In the genomic region with DNA sequence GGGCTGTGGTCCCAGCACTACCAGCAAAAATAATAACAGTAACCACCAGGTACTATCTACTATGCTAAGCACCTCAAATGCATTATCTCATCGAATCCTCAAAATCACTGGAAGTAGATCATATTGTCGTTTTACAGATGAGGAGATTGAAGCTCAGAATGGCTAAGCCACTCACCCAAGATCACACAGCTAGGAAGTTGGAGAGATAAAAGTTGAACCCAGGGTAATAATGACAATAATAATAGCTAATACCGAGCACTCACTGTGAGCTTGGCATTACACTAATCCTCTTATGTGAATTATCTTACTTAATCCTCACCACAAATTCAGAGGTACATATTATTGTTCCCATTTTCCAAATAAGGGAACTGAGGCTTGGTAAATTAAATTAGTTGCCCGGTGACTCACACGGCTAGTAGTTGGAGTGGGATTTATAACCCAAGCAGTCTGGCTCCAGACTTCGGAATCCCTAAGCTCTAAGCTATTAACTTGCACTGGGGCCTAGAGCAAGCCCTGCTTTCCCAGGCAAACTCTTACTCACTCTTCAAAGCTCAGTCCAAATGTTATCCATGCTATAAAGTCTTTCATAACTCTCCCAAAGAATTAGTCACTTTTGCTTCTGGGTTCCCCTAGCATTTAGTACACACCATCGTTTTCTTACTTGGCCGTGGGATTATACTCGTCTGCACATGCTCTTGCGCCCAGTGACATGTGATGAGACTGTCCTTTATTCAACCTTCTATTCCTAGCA, we compare ENCODE assay signal across 12 cellular contexts. TPM values are rescaled to one million over a fixed set of nuclear protein-coding genes. Genes with fewer than 3 reads are reported as not detected.
DNase-seq lines count a peak whose midpoint lies in the region; ATAC-seq and TF ChIP-seq lines count a peak whose summit lies in the region.
"Had no signal": no experiment of that assay in that cellular context is flagged by ENCODE, and none has a peak within 500 bp of the region (broad histone marks: within the 10 kb centered on the region; RNA-seq: fewer than 3 reads in every experiment).

No MANE protein-coding gene starts in this region.

- DNase-seq in EH (ENCODE audit: low read depth), result peak; percentile 100
- DNase-seq in SK-MEL-5 (ENCODE audit: low read depth, low spot score), result peak; percentile 22
- peak; percentile 77 for DNase-seq in fibroblast of gingiva (ENCODE audit: low read depth)
- peak; percentile 99 for DNase-seq in osteoblast (ENCODE audit: insufficient read length, low spot score, missing footprints)
- DNase-seq in NOMO-1 (lab: John Stamatoyannopoulos, UW; ENCODE audit: unreplicated experiment in 2 of 2), result no peak
- no peak for DNase-seq in CD4-positive, alpha-beta T cell
- DNase-seq in activated CD8-positive, alpha-beta memory T cell treated with anti-CD3 and anti-CD28 coated beads, Interleukin-2, amount 50 U/mL, for 48 hours, result no peak
- DNase-seq in activated T-helper 2 cell treated with anti-CD3 and anti-CD28 coated beads, Interferon-gamma antibody, Interleukin-2, Interleukin-4, amounts not matched to agents 10 μg/mL and 5 μg/mL and 100 μg/mL, durations not matched to agents 14 hours and 24 hours and 36 hours (ENCODE audit: low spot score), result no peak
- DNase-seq: DMS153, NCI-H2081 treated with DMSO at 0.1 percent for 48 hours, T-helper 17 cell had no signal

- no peaks in the 10 kb centered on the region for H3K9me3 ChIP-seq in osteoblast (ENCODE audit: low read depth, low read length)
- H3K9me3 ChIP-seq in CD4-positive, alpha-beta T cell (ENCODE audit: control insufficient read depth, low read length), result no peaks in the 10 kb centered on the region

- H3K27me3 ChIP-seq in osteoblast (ENCODE audit: insufficient read depth, low read length), result no peaks in the 10 kb centered on the region
- H3K27me3 ChIP-seq in CD4-positive, alpha-beta T cell (ENCODE audit: control insufficient read depth, insufficient read depth, low read length), result peaks cover 36% of the 10 kb centered on the region

- intact Hi-C loops in CD4-positive, alpha-beta T cell (cut with DNase I, micrococcal nuclease), result no loop called here
- intact Hi-C loops in activated T-helper 2 cell treated with anti-CD3 and anti-CD28 coated beads, Interferon-gamma antibody, Interleukin-2, Interleukin-4, amounts not matched to agents 10 μg/mL and 5 μg/mL and 100 μg/mL, durations not matched to agents 14 hours and 24 hours and 36 hours (cut with micrococcal nuclease), result no loop called here

- no peaks in the 10 kb centered on the region for H3K79me2 ChIP-seq in osteoblast (ENCODE audit: insufficient read depth, low read length)

- H3K27ac Mint-ChIP-seq in CD4-positive, alpha-beta T cell, result no peak overlapping the region
- no peak overlapping the region for H3K27ac Mint-ChIP-seq in activated T-helper 2 cell treated with anti-CD3 and anti-CD28 coated beads, Interferon-gamma antibody, Interleukin-2, Interleukin-4, amounts not matched to agents 10 μg/mL and 5 μg/mL and 100 μg/mL, durations not matched to agents 14 hours and 24 hours and 36 hours
- H3K27ac Mint-ChIP-seq: activated naive CD4-positive, alpha-beta T cell treated with anti-CD3 and anti-CD28 coated beads, Interleukin-2, amount 50 U/mL, for 24 hours; T-helper 17 cell had no signal

- no peak overlapping the region for H3K4me3 Mint-ChIP-seq in CD4-positive, alpha-beta T cell
- no peak overlapping the region for H3K4me3 Mint-ChIP-seq in activated T-helper 2 cell treated with anti-CD3 and anti-CD28 coated beads, Interferon-gamma antibody, Interleukin-2, Interleukin-4, amounts not matched to agents 10 μg/mL and 5 μg/mL and 100 μg/mL, durations not matched to agents 14 hours and 24 hours and 36 hours (ENCODE audit: low read depth)
- H3K4me3 Mint-ChIP-seq: activated naive CD4-positive, alpha-beta T cell treated with anti-CD3 and anti-CD28 coated beads, Interleukin-2, amount 50 U/mL, for 24 hours; T-helper 17 cell had no signal

- peaks cover 3% of the 10 kb centered on the region for H3K36me3 ChIP-seq in osteoblast (ENCODE audit: insufficient read depth, low read length)

- H3K4me2 ChIP-seq in osteoblast (ENCODE audit: insufficient read depth, low read length), result peak overlapping the region; percentile 38

- no peak for TF ChIP-seq CTCF in osteoblast (IDR thresholded peaks at IDR 0.05; ENCODE audit: extremely low read depth, low read depth, low read length)
- no peak for TF ChIP-seq CTCF in CD4-positive, alpha-beta T cell (IDR thresholded peaks at IDR 0.05)

- in situ Hi-C loops in SK-MEL-5 (cut with HindIII; ENCODE audit: low pct_unique_long_range_greater_than_20kb, low sequenced_read_pairs), result no loop called here

- H3K4me3 ChIP-seq in osteoblast (ENCODE audit: insufficient read depth, low read length), result no peak overlapping the region

- H3K27me3 Mint-ChIP-seq in CD4-positive, alpha-beta T cell, result peaks cover 35% of the 10 kb centered on the region
- peaks cover 24% of the 10 kb centered on the region for H3K27me3 Mint-ChIP-seq in activated T-helper 2 cell treated with anti-CD3 and anti-CD28 coated beads, Interferon-gamma antibody, Interleukin-2, Interleukin-4, amounts not matched to agents 10 μg/mL and 5 μg/mL and 100 μg/mL, durations not matched to agents 14 hours and 24 hours and 36 hours (ENCODE audit: low read depth)

- H3K4me1 Mint-ChIP-seq in CD4-positive, alpha-beta T cell (ENCODE audit: low read depth), result no peaks in the 10 kb centered on the region
- no peaks in the 10 kb centered on the region for H3K4me1 Mint-ChIP-seq in activated T-helper 2 cell treated with anti-CD3 and anti-CD28 coated beads, Interferon-gamma antibody, Interleukin-2, Interleukin-4, amounts not matched to agents 10 μg/mL and 5 μg/mL and 100 μg/mL, durations not matched to agents 14 hours and 24 hours and 36 hours (ENCODE audit: low read depth)
- H3K4me1 Mint-ChIP-seq: activated naive CD4-positive, alpha-beta T cell treated with anti-CD3 and anti-CD28 coated beads, Interleukin-2, amount 50 U/mL, for 24 hours had no signal

- H2AFZ ChIP-seq in osteoblast (ENCODE audit: low read length), result no peak overlapping the region

- CTCF ChIA-PET in CD4-positive, alpha-beta T cell (lab: Charles Lee), result no interaction called here

- H3K4me1 ChIP-seq in osteoblast (ENCODE audit: insufficient read depth, low read length), result peaks cover 45% of the 10 kb centered on the region

- no peaks in the 10 kb centered on the region for H4K20me1 ChIP-seq in osteoblast (ENCODE audit: insufficient read depth, low read length)

- H3K27ac ChIP-seq in osteoblast (ENCODE audit: low read depth, low read length), result peak overlapping the region; percentile 91
- no peak overlapping the region for H3K27ac ChIP-seq in CD4-positive, alpha-beta T cell (ENCODE audit: low read depth, low read length)

- no peaks in the 10 kb centered on the region for H3K9me3 Mint-ChIP-seq in CD4-positive, alpha-beta T cell
- H3K9me3 Mint-ChIP-seq in activated T-helper 2 cell treated with anti-CD3 and anti-CD28 coated beads, Interferon-gamma antibody, Interleukin-2, Interleukin-4, amounts not matched to agents 10 μg/mL and 5 μg/mL and 100 μg/mL, durations not matched to agents 14 hours and 24 hours and 36 hours, result no peaks in the 10 kb centered on the region
- H3K9me3 Mint-ChIP-seq: activated naive CD4-positive, alpha-beta T cell treated with anti-CD3 and anti-CD28 coated beads, Interleukin-2, amount 50 U/mL, for 24 hours had no signal

- POLR2A ChIA-PET in CD4-positive, alpha-beta T cell (lab: Charles Lee), result no interaction called here

- no peak for ATAC-seq in CD4-positive, alpha-beta T cell (ENCODE audit: poor library complexity)
- ATAC-seq: T-helper 17 cell had no signal

- no peaks in the 10 kb centered on the region for H3K36me3 Mint-ChIP-seq in CD4-positive, alpha-beta T cell (ENCODE audit: low read depth)
- no peaks in the 10 kb centered on the region for H3K36me3 Mint-ChIP-seq in activated T-helper 2 cell treated with anti-CD3 and anti-CD28 coated beads, Interferon-gamma antibody, Interleukin-2, Interleukin-4, amounts not matched to agents 10 μg/mL and 5 μg/mL and 100 μg/mL, durations not matched to agents 14 hours and 24 hours and 36 hours (ENCODE audit: low read depth)
- H3K36me3 Mint-ChIP-seq: activated naive CD4-positive, alpha-beta T cell treated with anti-CD3 and anti-CD28 coated beads, Interleukin-2, amount 50 U/mL, for 24 hours had no signal

RNA-seq across cellular contexts. Expression of gene ARSI, which starts 3.8 kb away (rescaled TPM):
- not detected in 2 replicates for total RNA-seq in SK-MEL-5 (2014; rRNA removed; shearing (Covaris generic))
- 0.21 TPM in 1 of 2 replicates, not detected in the other for polyA plus RNA-seq in SK-MEL-5 (2015; cell fraction: cytosol; rRNA removed)
- polyA plus RNA-seq in SK-MEL-5 (2015; cell fraction: nucleus; rRNA removed), result not detected in 2 replicates
- 4.7 and 6.5 TPM in 2 replicates for total RNA-seq in osteoblast
- under 1 TPM; 0.22 to 0.56 TPM for total RNA-seq in CD4-positive, alpha-beta T cell
- not detected in 2 replicates for total RNA-seq in activated T-helper 2 cell treated with anti-CD3 and anti-CD28 coated beads, Interferon-gamma antibody, Interleukin-2, Interleukin-4, amounts not matched to agents 10 μg/mL and 5 μg/mL and 100 μg/mL, durations not matched to agents 14 hours and 24 hours and 36 hours
- total RNA-seq: T-helper 17 cell had no signal

RNA-seq across cellular contexts. Expression of gene CAMK2A, which starts 9.3 kb away (rescaled TPM):
- not detected in 2 replicates for total RNA-seq in SK-MEL-5 (2014; rRNA removed; shearing (Covaris generic))
- polyA plus RNA-seq in SK-MEL-5 (2015; cell fraction: cytosol; rRNA removed), result 0.12 TPM in 1 of 2 replicates, not detected in the other
- polyA plus RNA-seq in SK-MEL-5 (2015; cell fraction: nucleus; rRNA removed), result 0.43 TPM in 1 of 2 replicates, not detected in the other
- total RNA-seq in osteoblast, result 0.36 and 0.88 TPM in 2 replicates
- under 1 TPM; 0.05 to 0.22 TPM for total RNA-seq in CD4-positive, alpha-beta T cell
- not detected in 2 replicates for total RNA-seq in activated T-helper 2 cell treated with anti-CD3 and anti-CD28 coated beads, Interferon-gamma antibody, Interleukin-2, Interleukin-4, amounts not matched to agents 10 μg/mL and 5 μg/mL and 100 μg/mL, durations not matched to agents 14 hours and 24 hours and 36 hours
- total RNA-seq: T-helper 17 cell had no signal

RNA-seq across cellular contexts. Expression of gene TCOF1, which starts 58.6 kb away (rescaled TPM):
- 20.8 and 25.7 TPM in 2 replicates for total RNA-seq in SK-MEL-5 (2014; rRNA removed; shearing (Covaris generic))
- 33.9 and 41.4 TPM in 2 replicates for polyA plus RNA-seq in SK-MEL-5 (2015; cell fraction: cytosol; rRNA removed)
- 48.1 and 58.7 TPM in 2 replicates for polyA plus RNA-seq in SK-MEL-5 (2015; cell fraction: nucleus; rRNA removed)
- total RNA-seq in osteoblast, result 12.3 and 12.4 TPM in 2 replicates
- 10 to 100 TPM; 40.4 to 43.2 TPM for total RNA-seq in CD4-positive, alpha-beta T cell
- total RNA-seq in activated T-helper 2 cell treated with anti-CD3 and anti-CD28 coated beads, Interferon-gamma antibody, Interleukin-2, Interleukin-4, amounts not matched to agents 10 μg/mL and 5 μg/mL and 100 μg/mL, durations not matched to agents 14 hours and 24 hours and 36 hours, result 95.8 and 98.2 TPM in 2 replicates

Comparison
In these comparisons a context has a peak if more than half of its experiments do, and no peak if none do; other contexts are left out.
1. DNase-seq: peak in EH (single experiment), SK-MEL-5 (single experiment), fibroblast of gingiva (single experiment) and osteoblast (single experiment); none in NOMO-1 (0 of 2), CD4-positive, alpha-beta T cell (0 of 10), activated CD8-positive, alpha-beta memory T cell treated with anti-CD3 and anti-CD28 coated beads, Interleukin-2, amount 50 U/mL, for 48 hours (single experiment) and activated T-helper 2 cell treated with anti-CD3 and anti-CD28 coated beads, Interferon-gamma antibody, Interleukin-2, Interleukin-4, amounts not matched to agents 10 μg/mL and 5 μg/mL and 100 μg/mL, durations not matched to agents 14 hours and 24 hours and 36 hours (single experiment).